ENCODE assay signal across 8 cellular contexts in genomic region chr5:90410178-90410762, GRCh38. TPM values are rescaled to one million over a fixed set of nuclear protein-coding genes. Genes with fewer than 3 reads are reported as not detected.
DNase-seq lines count a peak whose midpoint lies in the region; ATAC-seq, FAIRE-seq and TF ChIP-seq lines count a peak whose summit lies in the region.

No MANE protein-coding gene starts in this region.

- H3K9ac ChIP-seq in K562 (ENCODE audit: insufficient read depth in 1 of 2, low read depth in 2 of 2, low read length in 2 of 2) = peak overlapping the region; percentile 96 to 99

- no peaks in the 10 kb centered on the region; the same call in 1 of the 2 replicates for H4K20me1 ChIP-seq in K562 (replicated peaks; ENCODE audit: control insufficient read depth, insufficient read depth, low read length)

- 3% methylated on average over 10 of the region's 10 CpGs for WGBS in A549 (ENCODE audit: missing lambda C conversion rate)
- 1% methylated on average over 10 of the region's 10 CpGs for WGBS in K562 (ENCODE audit: insufficient coverage, low coverage, missing lambda C conversion rate)
- 1 to 3% methylated on average over 10 of the region's 10 CpGs for WGBS in lung, 2 donors

- peaks cover 25% of the 10 kb centered on the region; the same call in 2 of the 3 replicates for H3K4me1 ChIP-seq in A549
- H3K4me1 ChIP-seq in HEK293 (ENCODE audit: control insufficient read depth, insufficient read depth, low read length) = peaks cover 10% of the 10 kb centered on the region; the same call in 1 of the 2 replicates
- no peaks in the 10 kb centered on the region; a peak in 1 of 5 replicates for H3K4me1 ChIP-seq in K562 (replicated peaks in 1 of 2; ENCODE audit: control insufficient read depth in 2 of 2, insufficient read depth in 2 of 2, low read length in 2 of 2)
- H3K4me1 ChIP-seq in lung (ENCODE audit: control insufficient read depth in 2 of 2, insufficient read depth in 2 of 2, low read length in 2 of 2) = no peaks in the 10 kb centered on the region

- H3K4me2 ChIP-seq in A549 (peak overlapping the region; percentile 84), K562 (ENCODE audit: insufficient read depth, low read length) (peak overlapping the region; percentile 99)

- intact Hi-C loops in K562 (cut with micrococcal nuclease) = loop anchor here (2.0 kb wide), 1 partner anchor 65 kb away; the partner anchor contains the start of genes MBLAC2 and POLR3G

- CTCF ChIA-PET in A549 (lab: Yijun Ruan, JAX) = interaction anchor here (0.6 to 1.5 kb wide), 5 partner anchors 9 to 1268 kb away, joined by 3 to 4 read pairs (median 3); partner anchors contain the start of genes MBLAC2 and POLR3G
- CTCF ChIA-PET in HEK293 (lab: Yijun Ruan, JAX) = interaction anchor here (0.6 to 1.2 kb wide), 6 partner anchors 12 to 371 kb away, joined by 3 to 5 read pairs (median 4); no protein-coding TSS in a partner anchor
- CTCF ChIA-PET in K562 (lab: Yijun Ruan, JAX; ENCODE audit: low intra/inter-chr PET ratio) = no interaction called here

- POLR2A ChIA-PET in A549 (lab: Yijun Ruan, JAX) = interaction anchor here (0.5 to 4.1 kb wide), 16 partner anchors 10 to 975 kb away, joined by 3 to 46 read pairs (median 5); partner anchors contain the start of genes LYSMD3, MBLAC2 and POLR3G
- POLR2A ChIA-PET in HEK293 (lab: Yijun Ruan, JAX) = interaction anchor here (0.6 to 3.1 kb wide), 29 partner anchors 10 to 1480 kb away, joined by 3 to 18 read pairs (median 3); partner anchors contain the start of genes ARRDC3, LYSMD3, MBLAC2 and POLR3G
- POLR2A ChIA-PET in K562 (lab: Yijun Ruan, JAX) = interaction anchor here (0.6 to 2.9 kb wide), 27 partner anchors 7 to 1824 kb away, joined by 3 to 25 read pairs (median 4); no protein-coding TSS in a partner anchor

- TF ChIP-seq EP300 in A549 (IDR thresholded peaks at IDR 0.05) = no peak
- TF ChIP-seq EP300 in K562 (IDR thresholded peaks at IDR 0.05; ENCODE audit: low read length) = no peak

- TF ChIP-seq CTCF in A549 (IDR thresholded peaks at IDR 0.05) (0 out of 3 replicates have a peak, but pooled peaks have one; percentile 1), HEK293 (tag by site-specific recombination; IDR thresholded peaks at IDR 0.05) (no peak), K562 (IDR thresholded peaks at IDR 0.05 in 2 of 3, conservative IDR thresholded peaks at IDR 0.05 in 1 of 3; ENCODE audit: insufficient read depth in 2 of 3, low read depth in 1 of 3, low read length in 3 of 3) (no peak), lung (IDR thresholded peaks at IDR 0.05; ENCODE audit: control extremely low read depth, extremely low read depth) (no peak)

- H3K9me3 ChIP-seq in A549 (no peaks in the 10 kb centered on the region), HEK293 (ENCODE audit: control insufficient read depth, insufficient read depth, low read depth, low read length) (no peaks in the 10 kb centered on the region), K562 (replicated peaks; ENCODE audit: control insufficient read depth, insufficient read depth, low read depth, low read length) (no peaks in the 10 kb centered on the region), lung (ENCODE audit: control insufficient read depth in 2 of 2, insufficient read depth in 1 of 2, low read length in 1 of 2) (no peaks in the 10 kb centered on the region)

- no peak for DNase-seq in A549 (ENCODE audit: low read depth in 1 of 2, low spot score in 1 of 2)
- peak in 1 of 4 experiments; percentile 23 for DNase-seq in K562 (ENCODE audit: extremely low read depth in 1 of 4, low spot score in 3 of 4)
- DNase-seq in lung (ENCODE audit: low spot score) = no peak
- DNase-seq in COLO829 (ENCODE audit: low spot score) = no peak
- no peak for DNase-seq in T-helper 9 cell

- FAIRE-seq in A549 (lab: Jason Lieb, UNC) (peak; percentile 95), K562 (lab: Jason Lieb, UNC) (no peak)

- no peak for TF ChIP-seq RAD21 in A549 (conservative IDR thresholded peaks at IDR 0.05 in 1 of 2, IDR thresholded peaks at IDR 0.05 in 1 of 2)
- TF ChIP-seq RAD21 in K562 (CRISPR knock-in tag; conservative IDR thresholded peaks at IDR 0.05 in 1 of 2, IDR thresholded peaks at IDR 0.05 in 1 of 2) = no peak

- ATAC-seq in A549 (0 out of 6 replicates have a peak, but pooled peaks of 1 of the 2 experiments have one; percentile 1), K562 (peak; percentile 0; the same call in 1 of the 3 replicates), lung (ENCODE audit: insufficient read depth, low FRiP score) (no peak), GM21825 (IDR thresholded peaks at IDR 0.05; ENCODE audit: unreplicated experiment) (no peak), GM18498 (IDR thresholded peaks at IDR 0.05; ENCODE audit: unreplicated experiment) (no peak)

- no peaks in the 10 kb centered on the region for H3K27me3 ChIP-seq in K562 (ENCODE audit: control insufficient read depth in 2 of 2, insufficient read depth in 2 of 2, low read length in 2 of 2)
- H3K27me3 ChIP-seq in lung (ENCODE audit: control insufficient read depth, insufficient read depth) = no peaks in the 10 kb centered on the region

- peaks cover 6 to 14% of the 10 kb centered on the region in 2 experiments; a peak in 2 of 3 replicates for H3K36me3 ChIP-seq in HEK293 (ENCODE audit: control insufficient read depth in 2 of 2, insufficient read depth in 1 of 2, low read length in 2 of 2)
- peaks cover 21% of the 10 kb centered on the region for H3K36me3 ChIP-seq in K562 (ENCODE audit: control insufficient read depth, insufficient read depth, low read length)
- no peaks in the 10 kb centered on the region for H3K36me3 ChIP-seq in lung (ENCODE audit: control insufficient read depth in 2 of 2, insufficient read depth in 2 of 2, low read length in 2 of 2)

- in situ Hi-C loops in K562 (cut with MboI) = no loop called here

- H3K79me2 ChIP-seq in K562 (ENCODE audit: control insufficient read depth, insufficient read depth, low read length) = peaks cover 60% of the 10 kb centered on the region

- TF ChIP-seq POLR2A in A549 (IDR thresholded peaks at IDR 0.05; ENCODE audit: low read length) = no peak
- no peak for TF ChIP-seq POLR2A in K562 (conservative IDR thresholded peaks at IDR 0.05)

- peak overlapping the region; percentile 97 for H2AFZ ChIP-seq in K562 (ENCODE audit: low read depth, low read length)

- peak overlapping the region; percentile 60 for H3K4me3 ChIP-seq in A549
- H3K4me3 ChIP-seq in HEK293 (ENCODE audit: low read depth, low read length) = peak overlapping the region; percentile 49
- peak overlapping the region; percentile 83 for H3K4me3 ChIP-seq in K562
- peak overlapping the region; percentile 68 for H3K4me3 ChIP-seq in lung

- BruUV-seq in K562 (replicated peaks; lab: Mats Ljungman, UMichigan) = TSS peak; percentile 89

- H3K9me1 ChIP-seq in K562 (ENCODE audit: control insufficient read depth, insufficient read depth, low read length) = no peaks in the 10 kb centered on the region

- H3K27ac ChIP-seq in A549 (peak overlapping the region; percentile 86 to 90), HEK293 (ENCODE audit: extremely low read depth, low read depth, low read length) (peak overlapping the region; percentile 80), K562 (ENCODE audit: extremely low read depth, low read depth, low read length) (peak overlapping the region; percentile 99), lung (ENCODE audit: low read depth in 1 of 2, low read length in 1 of 2) (peak overlapping the region; percentile 88 to 97)

TF ChIP-seq in A549, 52 proteins besides CTCF, POLR2A, EP300 and RAD21:
- no peak for TF ChIP-seq FOXS1 (CRISPR knock-in tag; IDR thresholded peaks at IDR 0.05)
- 0 out of 2 replicates have a peak, but pooled peaks have one; percentile 47 for TF ChIP-seq HOXA7 (CRISPR knock-in tag; IDR thresholded peaks at IDR 0.05)
- peak; percentile 70; the same call in 1 of the 2 replicates for TF ChIP-seq PHF8 (IDR thresholded peaks at IDR 0.05; ENCODE audit: borderline replicate concordance, low read depth)

TF ChIP-seq in HEK293, 187 proteins besides CTCF, POLR2A, EP300 and RAD21 (continues in another document):
- peak; percentile 12; the same call in 1 of the 2 replicates for TF ChIP-seq ZFP69B (tag by site-specific recombination; IDR thresholded peaks at IDR 0.05)
- TF ChIP-seq GLIS1 (tag by site-specific recombination; IDR thresholded peaks at IDR 0.05) = no peak

TF ChIP-seq in K562, 482 proteins besides CTCF, POLR2A, EP300 and RAD21 (continues in another document):
- TF ChIP-seq WHSC1 (IDR thresholded peaks at IDR 0.05; ENCODE audit: low read length) = no peak
- TF ChIP-seq SMARCC2 (IDR thresholded peaks at IDR 0.05; ENCODE audit: low read depth) = no peak
- TF ChIP-seq JUN (IDR thresholded peaks at IDR 0.05; ENCODE audit: borderline replicate concordance, low read depth, low read length) = no peak
- TF ChIP-seq JUN (CRISPR knock-in tag; IDR thresholded peaks at IDR 0.05; ENCODE audit: borderline replicate concordance) = no peak
- 0 out of 2 replicates have a peak, but pooled peaks have one; percentile 4 for TF ChIP-seq CXXC5 (CRISPR knock-in tag; IDR thresholded peaks at IDR 0.05)
- no peak for TF ChIP-seq SRSF9 (IDR thresholded peaks at IDR 0.05; ENCODE audit: borderline replicate concordance, low read depth, low read length)

RNA-seq across cellular contexts. Expression of gene CETN3, which starts 0.7 kb away (rescaled TPM):
- 18.4 and 50.8 TPM in 2 replicates for polyA plus RNA-seq in A549 (2011; rRNA removed)
- polyA plus RNA-seq in A549 (2012; cell fraction: cytosol; rRNA removed) = 2.7 and 5.4 TPM in 2 replicates
- 0.84 and 1.4 TPM in 2 replicates for polyA plus RNA-seq in A549 (2012; cell fraction: nucleus; rRNA removed)
- 49.8 to 52.9 TPM (median 49.9 TPM) in 3 replicates for polyA plus RNA-seq in A549 (2017; fragmentation: RNase III; extraction: RNeasy Plus Mini Kit Qiagen cat#74134 plus additional on column Dnase treatment)
- polyA minus RNA-seq in A549 (2011; rRNA and poly(A)+ RNA removed) = 0.39 and 1.4 TPM in 2 replicates
- total RNA-seq in K562 (2011; cell fraction: chromatin; rRNA removed; ENCODE audit: low replicate concordance) = 6.3 and 30.9 TPM in 2 replicates
- 2.3 and 5.0 TPM in 2 replicates for total RNA-seq in K562 (2011; cell fraction: nucleolus; rRNA removed)
- total RNA-seq in K562 (2011; cell fraction: nucleoplasm; rRNA removed) = 11.4 and 21.7 TPM in 2 replicates
- total RNA-seq in K562 (2014; rRNA removed) = 41.6 and 57.3 TPM in 2 replicates
- total RNA-seq in K562 (2014; rRNA removed; fragmentation: Illumina TruSeq; extraction: Trizol) = 99.4 and 121 TPM in 2 replicates
- total RNA-seq in K562 (2015; rRNA removed; fragmentation: Illumina TruSeq; extraction: Trizol) = 74.5 and 82.4 TPM in 2 replicates
- total RNA-seq in K562 (2021) = 42.8 and 43.3 TPM in 2 replicates
- polyA plus RNA-seq in K562 (2011; rRNA removed) = 38.4 and 63.2 TPM in 2 replicates
- 1.1 and 6.2 TPM in 2 replicates for polyA plus RNA-seq in K562 (2011; cell fraction: cytosol; rRNA removed)
- 6.0 and 10.5 TPM in 2 replicates for polyA plus RNA-seq in K562 (2011; cell fraction: nucleus; rRNA removed)
- 46.4 and 76.7 TPM in 2 replicates for polyA plus RNA-seq in K562 (2012)
- polyA plus RNA-seq in K562 (2014; fragmentation: Illumina TruSeq; extraction: Trizol) = 77.6 and 87.4 TPM in 2 replicates
- 10 to 100 TPM; 80.5 to 91.3 TPM for polyA plus RNA-seq in K562 (2014; fragmentation: Nextera tagmentation; extraction: Ambion mirVana)
- 109 and 113 TPM in 2 replicates for polyA plus RNA-seq in K562 (2014; rRNA removed)
- 11.1 and 15.7 TPM in 2 replicates for polyA minus RNA-seq in K562 (2011; rRNA and poly(A)+ RNA removed)
- 5.7 and 9.1 TPM in 2 replicates for polyA minus RNA-seq in K562 (2011; cell fraction: cytosol; rRNA and poly(A)+ RNA removed)
- 11.0 and 27.2 TPM in 2 replicates for polyA minus RNA-seq in K562 (2011; cell fraction: nucleus; rRNA and poly(A)+ RNA removed)
- 10 to 100 TPM; 16.8 to 43.8 TPM for total RNA-seq in lung
- polyA plus RNA-seq in lung = 10 to 100 TPM; 15.7 to 27.2 TPM
